Comparison of ENCODE assay signal across 8 cellular contexts in genomic region chr4:48779998-48780866, GRCh38. TPM values are rescaled to one million over a fixed set of nuclear protein-coding genes. Genes with fewer than 3 reads are reported as not detected.
DNase-seq lines count a peak whose midpoint lies in the region; ATAC-seq and FAIRE-seq lines count a peak whose summit lies in the region.

Gene FRYL, minus strand, starts transcription at chr4:48780279. Its CDS starts 145,869 bp downstream, at chr4:48634410.

- no peaks in the 10 kb centered on the region for H3K27me3 Mint-ChIP-seq in activated T-cell treated with anti-CD3 and anti-CD28 coated beads, Interleukin-2, amount 50 U/mL, for 72 hours (ENCODE audit: low read depth)

- H3K4me1 ChIP-seq in muscle layer of colon (ENCODE audit: insufficient read depth, low read length): peaks cover 28% of the 10 kb centered on the region

- peak within 1 kb of the TSS; percentile 79 to 89 for H3K4me3 ChIP-seq in muscle layer of colon (ENCODE audit: low read depth in 1 of 2, low read length in 2 of 2)

- no peaks in the 10 kb centered on the region for H3K9me3 ChIP-seq in KOPT-K1 (ENCODE audit: insufficient read depth, low read length, poor library complexity, severe bottlenecking)
- H3K9me3 ChIP-seq in muscle layer of colon (ENCODE audit: low read length): no peaks in the 10 kb centered on the region

- peak; percentile 94 for FAIRE-seq in RCC 7860 (lab: Jason Lieb, UNC)

- H3K4me1 Mint-ChIP-seq in activated T-cell treated with anti-CD3 and anti-CD28 coated beads, Interleukin-2, amount 50 U/mL, for 72 hours (ENCODE audit: low read depth): peaks cover 48% of the 10 kb centered on the region

- H3K9me3 Mint-ChIP-seq in activated T-cell treated with anti-CD3 and anti-CD28 coated beads, Interleukin-2, amount 50 U/mL, for 72 hours: no peaks in the 10 kb centered on the region

- no peaks in the 10 kb centered on the region for H3K36me3 Mint-ChIP-seq in activated T-cell treated with anti-CD3 and anti-CD28 coated beads, Interleukin-2, amount 50 U/mL, for 72 hours (ENCODE audit: insufficient read depth in 2 of 2)

- peak within 1 kb of the TSS; percentile 85 for H3K9ac ChIP-seq in muscle layer of colon (ENCODE audit: low read length)

- no peaks in the 10 kb centered on the region for H3K36me3 ChIP-seq in KOPT-K1 (ENCODE audit: insufficient read depth, low read length)
- H3K36me3 ChIP-seq in muscle layer of colon (ENCODE audit: insufficient read depth, low read length): no peaks in the 10 kb centered on the region

- ATAC-seq in GM21786 (IDR thresholded peaks at IDR 0.05; ENCODE audit: unreplicated experiment) (peak; percentile 90), esophagus mucosa (peak; percentile 98)
- peak; percentile 89 to 90 for ATAC-seq in activated T-cell treated with anti-CD3 and anti-CD28 coated beads, Interleukin-2, amount 50 U/mL, for 72 hours (replicated peaks in 1 of 2)

- H3K27ac ChIP-seq in KOPT-K1 (ENCODE audit: low read depth, low read length, poor library complexity, severe bottlenecking) (peak within 1 kb of the TSS; percentile 92), muscle layer of colon (ENCODE audit: low read depth, low read length) (peak within 1 kb of the TSS; percentile 92)

- peak within 1 kb of the TSS; percentile 95 for H3K27ac Mint-ChIP-seq in activated T-cell treated with anti-CD3 and anti-CD28 coated beads, Interleukin-2, amount 50 U/mL, for 72 hours

- H3K27me3 ChIP-seq in muscle layer of colon (ENCODE audit: control insufficient read depth in 1 of 2, insufficient read depth in 2 of 2, low read length in 2 of 2): no peaks in the 10 kb centered on the region

- DNase-seq in DMS79 (lab: John Stamatoyannopoulos, UW) (peak; percentile 99), RCC 7860 (ENCODE audit: low spot score) (peak; percentile 99)
- DNase-seq in activated T-cell treated with anti-CD3 and anti-CD28 coated beads, Interleukin-2, amount 50 U/mL, for 72 hours: peak; percentile 95 to 99
- DNase-seq in stimulated activated CD8-positive, alpha-beta memory T cell treated with anti-CD3 and anti-CD28 coated beads, Interleukin-7, amount 100 ng/mL, for 4 hours (ENCODE audit: low read depth in 2 of 2): peak; percentile 96 to 97

- H3K4me3 Mint-ChIP-seq in activated T-cell treated with anti-CD3 and anti-CD28 coated beads, Interleukin-2, amount 50 U/mL, for 72 hours: peak within 1 kb of the TSS; percentile 90 to 94

RNA-seq across cellular contexts. Expression of gene FRYL, which starts in this region (rescaled TPM):
- total RNA-seq in activated T-cell treated with anti-CD3 and anti-CD28 coated beads, Interleukin-2, amount 50 U/mL, for 72 hours: 10 to 100 TPM; 71.7 TPM
- 31.8 TPM for total RNA-seq in esophagus mucosa

Comparison
In these comparisons a context has a peak if more than half of its experiments do, and no peak if none do; other contexts are left out.
1. Peak in every context shown above with its lines: DNase-seq, ATAC-seq, H3K4me3 ChIP-seq and H3K27ac ChIP-seq.